In the genomic region with DNA sequence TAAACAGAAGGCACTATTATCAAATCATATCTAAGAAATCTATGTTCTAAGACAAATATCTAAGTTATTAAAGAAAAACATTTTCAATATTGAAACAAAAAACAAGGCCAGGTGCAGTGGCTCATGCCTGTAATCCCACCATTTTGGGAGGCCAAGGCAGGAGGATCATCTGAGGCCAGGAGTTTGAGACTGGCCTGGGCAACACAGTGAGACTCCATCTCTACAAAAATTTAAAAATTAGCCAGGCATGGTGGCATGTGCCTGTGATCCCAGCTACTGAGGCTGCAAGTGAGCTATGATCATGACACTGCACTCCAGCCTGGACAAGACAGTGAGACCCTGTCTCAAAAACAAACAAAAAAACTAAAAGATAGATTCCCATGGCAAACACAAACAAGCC, we compare ENCODE assay signal across 7 cellular contexts. TPM values are rescaled to one million over a fixed set of nuclear protein-coding genes. Genes with fewer than 3 reads are reported as not detected.
DNase-seq lines count a peak whose midpoint lies in the region; TF ChIP-seq lines count a peak whose summit lies in the region.
"Not testable (repeated sequence)": the region's sequence is repeated elsewhere in the genome, so short reads cannot be mapped to it uniquely, and the experiment has no call there.

No MANE protein-coding gene starts in this region.

- not testable (repeated sequence) for H3K27me3 Mint-ChIP-seq in Caco-2 (ENCODE audit: insufficient read depth, unreplicated experiment); osteocyte (ENCODE audit: unreplicated experiment)

- H3K27ac ChIP-seq in RWPE1 (peak overlapping the region; percentile 58), adrenal gland (peak overlapping the region in 4 of 5 donors; percentile 60 to 88 (median 73)), esophagus muscularis mucosa (replicated peaks in 1 of 4) (peak overlapping the region; percentile 82 to 90 (median 86)), smooth muscle cell (ENCODE audit: low read depth) (peak overlapping the region; percentile 94)

- not testable (repeated sequence) for H3K9me3 ChIP-seq in Caco-2; adrenal gland (replicated peaks in 1 of 3); esophagus muscularis mucosa; smooth muscle cell (replicated peaks; ENCODE audit: low read depth)

- peak overlapping the region; percentile 98 for H3K27ac Mint-ChIP-seq in Caco-2 (ENCODE audit: unreplicated experiment)
- peak overlapping the region; percentile 91 for H3K27ac Mint-ChIP-seq in osteocyte (ENCODE audit: unreplicated experiment)

- peaks cover 30% of the 10 kb centered on the region for H3K4me1 ChIP-seq in Caco-2
- H3K4me1 ChIP-seq in adrenal gland (replicated peaks in 1 of 2): peaks cover 26 to 36% of the 10 kb centered on the region in 2 donors
- H3K4me1 ChIP-seq in esophagus muscularis mucosa: peaks cover 30 to 81% (median 72%) of the 10 kb centered on the region in 4 donors
- peaks cover 13% of the 10 kb centered on the region for H3K4me1 ChIP-seq in smooth muscle cell (ENCODE audit: low read depth)

- not testable (repeated sequence) for DNase-seq in Caco-2; RWPE1 (ENCODE audit: low spot score); adrenal gland; esophagus muscularis mucosa (ENCODE audit: extremely low spot score); osteocyte (ENCODE audit: extremely low spot score, unreplicated experiment); smooth muscle cell (lab: John Stamatoyannopoulos, UW; ENCODE audit: unreplicated experiment)
- peak; percentile 35 for DNase-seq in islet precursor cell

- not testable (repeated sequence) for TF ChIP-seq CTCF in Caco-2 (IDR thresholded peaks at IDR 0.05; ENCODE audit: insufficient read depth in 1 of 2, low read depth in 1 of 2, low read length in 1 of 2, severe bottlenecking in 1 of 2, unreplicated experiment in 1 of 2); RWPE1 (conservative IDR thresholded peaks at IDR 0.05; ENCODE audit: low read depth); adrenal gland (IDR thresholded peaks at IDR 0.05); esophagus muscularis mucosa (IDR thresholded peaks at IDR 0.05); osteocyte (IDR thresholded peaks at IDR 0.05); smooth muscle cell (IDR thresholded peaks at IDR 0.05; ENCODE audit: borderline replicate concordance, insufficient read depth, poor library complexity, severe bottlenecking)

- H3K4me1 Mint-ChIP-seq in Caco-2 (ENCODE audit: low read depth, unreplicated experiment) (peaks cover 16% of the 10 kb centered on the region), osteocyte (ENCODE audit: unreplicated experiment) (peaks cover 48% of the 10 kb centered on the region)

- CTCF ChIA-PET in Caco-2 (lab: Charles Lee): interaction anchor here (0.5 to 0.6 kb wide), 2 partner anchors 17 to 39 kb away, joined by 3 read pairs; no protein-coding TSS in a partner anchor
- CTCF ChIA-PET in RWPE1 (lab: Yijun Ruan, JAX): not testable (repeated sequence)

- H3K36me3 ChIP-seq in Caco-2 (ENCODE audit: control insufficient read depth, insufficient read depth, low read length); adrenal gland (replicated peaks in 1 of 2); smooth muscle cell (ENCODE audit: low read depth): not testable (repeated sequence)
- peaks cover 0 to 31% (median 21%) of the 10 kb centered on the region in 4 donors for H3K36me3 ChIP-seq in esophagus muscularis mucosa

- H2AFZ ChIP-seq in smooth muscle cell (ENCODE audit: low read depth): not testable (repeated sequence)

- peak overlapping the region; percentile 47 for H3K4me3 Mint-ChIP-seq in Caco-2 (ENCODE audit: unreplicated experiment)
- not testable (repeated sequence) for H3K4me3 Mint-ChIP-seq in osteocyte (ENCODE audit: unreplicated experiment)

- H3K9ac ChIP-seq in smooth muscle cell (ENCODE audit: low read depth): peak overlapping the region; percentile 81

- H3K27me3 ChIP-seq in Caco-2 (replicated peaks; ENCODE audit: control insufficient read depth, insufficient read depth, low read length); adrenal gland; esophagus muscularis mucosa; smooth muscle cell (ENCODE audit: low read depth): not testable (repeated sequence)

- POLR2A ChIA-PET in Caco-2 (lab: Charles Lee); RWPE1 (lab: Yijun Ruan, JAX; ENCODE audit: low non-redundant PET): not testable (repeated sequence)

- TF ChIP-seq EP300 in esophagus muscularis mucosa (IDR thresholded peaks at IDR 0.05): not testable (repeated sequence)

- H4K20me1 ChIP-seq in smooth muscle cell (ENCODE audit: low read depth): peaks cover 37% of the 10 kb centered on the region

- not testable (repeated sequence) for BruUV-seq in Caco-2 (replicated peaks; lab: Mats Ljungman, UMichigan)

- intact Hi-C loops in Caco-2 (cut with micrococcal nuclease; ENCODE audit: unreplicated experiment): loop anchor here (2.0 kb wide), 1 partner anchor 27 kb away; no protein-coding TSS in a partner anchor
- intact Hi-C loops in adrenal gland (cut with DNase I); esophagus muscularis mucosa (cut with DNase I): not testable (repeated sequence)

- H3K9me3 Mint-ChIP-seq in Caco-2 (ENCODE audit: unreplicated experiment); osteocyte (ENCODE audit: unreplicated experiment): not testable (repeated sequence)

- peaks cover 20% of the 10 kb centered on the region for H3K79me2 ChIP-seq in smooth muscle cell (ENCODE audit: low read depth)

- H3F3A ChIP-seq in smooth muscle cell (ENCODE audit: low read depth): peaks cover 21% of the 10 kb centered on the region

- not testable (repeated sequence) for H3K4me3 ChIP-seq in Caco-2 (ENCODE audit: low read depth, low read length); adrenal gland; esophagus muscularis mucosa; smooth muscle cell

- H3K36me3 Mint-ChIP-seq in Caco-2 (ENCODE audit: insufficient read depth, unreplicated experiment) (peaks cover 72% of the 10 kb centered on the region), osteocyte (ENCODE audit: unreplicated experiment) (peaks cover 34% of the 10 kb centered on the region)

- TF ChIP-seq POLR2A in adrenal gland (IDR thresholded peaks at IDR 0.05); esophagus muscularis mucosa (IDR thresholded peaks at IDR 0.05; ENCODE audit: low read depth): not testable (repeated sequence)

- H3K4me2 ChIP-seq in smooth muscle cell: peak overlapping the region; percentile 76

RNA-seq across cellular contexts. Expression of gene CLIP1, which starts 54.8 kb away (rescaled TPM):
- total RNA-seq in Caco-2 (2022) (80.9 and 85.0 TPM in 2 replicates), adrenal gland (100 to 1,000 TPM in 3 of 8 donors, 10 to 100 TPM in 5; 50.8 to 134 (median 95.8) TPM), esophagus muscularis mucosa (100 to 1,000 TPM; 234 to 263 (median 250) TPM), osteocyte (100.0 and 103 TPM in 2 replicates), smooth muscle cell (40.4 and 42.2 TPM in 2 replicates)
- polyA plus RNA-seq in adrenal gland (100 to 1,000 TPM in 1 of 3 donors, 10 to 100 TPM in 2; 22.8 to 112 (median 41.0) TPM), smooth muscle cell (15.3 and 24.0 TPM in 2 replicates)
